Comparison of ENCODE assay signal across 10 cellular contexts in genomic region chr21:46455575-46456385, GRCh38. TPM values are rescaled to one million over a fixed set of nuclear protein-coding genes. Genes with fewer than 3 reads are reported as not detected.
A peak's percentile ranks its signal among the peaks of the same experiment; 100 is the strongest.
DNase-seq lines count a peak whose midpoint lies in the region; ATAC-seq and TF ChIP-seq lines count a peak whose summit lies in the region.
"Had no signal": no experiment of that assay in that cellular context is flagged by ENCODE, and none has a peak within 500 bp of the region (broad histone marks: within the 10 kb centered on the region; RNA-seq: fewer than 3 reads in every experiment).

No MANE protein-coding gene starts in this region.

- peak overlapping the region; percentile 19 to 55 (median 46) for H3K9ac ChIP-seq in skeletal muscle tissue (ENCODE audit: low read depth in 1 of 3, low read length in 3 of 3)

- no peaks in the 10 kb centered on the region for H3K27me3 Mint-ChIP-seq in activated naive CD8-positive, alpha-beta T cell
- H3K27me3 Mint-ChIP-seq in stimulated activated naive B cell treated with anti-CD40 and anti-IgM and Interleukin-4, amounts not matched to agents 10 μg/mL and 1 μg/mL and 100 μg/mL, for 72 hours = no peaks in the 10 kb centered on the region

- intact Hi-C loops in head of caudate nucleus (cut with DNase I) = no loop called here
- intact Hi-C loops in mucosa of descending colon (cut with DNase I, micrococcal nuclease) = no loop called here

- H3K4me1 ChIP-seq in skeletal muscle tissue (ENCODE audit: control insufficient read depth in 3 of 3, insufficient read depth in 3 of 3, low read length in 3 of 3) = peaks cover 51 to 57% (median 55%) of the 10 kb centered on the region in 3 donors
- H3K4me1 ChIP-seq in mucosa of descending colon (ENCODE audit: low read depth) = peaks cover 37% of the 10 kb centered on the region

- H3K36me3 ChIP-seq in skeletal muscle tissue (ENCODE audit: control insufficient read depth in 3 of 3, insufficient read depth in 3 of 3, low read length in 3 of 3) = peaks cover 0 to 5% (median 0%) of the 10 kb centered on the region in 3 donors
- peaks cover 3% of the 10 kb centered on the region for H3K36me3 ChIP-seq in mucosa of descending colon (ENCODE audit: low read depth)

- no peaks in the 10 kb centered on the region for H3K9me3 Mint-ChIP-seq in activated naive CD8-positive, alpha-beta T cell (ENCODE audit: low read depth)
- no peaks in the 10 kb centered on the region for H3K9me3 Mint-ChIP-seq in stimulated activated naive B cell treated with anti-CD40 and anti-IgM and Interleukin-4, amounts not matched to agents 10 μg/mL and 1 μg/mL and 100 μg/mL, for 72 hours

- peaks cover 39% of the 10 kb centered on the region for H3K4me1 Mint-ChIP-seq in activated naive CD8-positive, alpha-beta T cell (ENCODE audit: low read depth)
- H3K4me1 Mint-ChIP-seq in stimulated activated naive B cell treated with anti-CD40 and anti-IgM and Interleukin-4, amounts not matched to agents 10 μg/mL and 1 μg/mL and 100 μg/mL, for 72 hours = peaks cover 8 to 44% of the 10 kb centered on the region in 2 donors

- ATAC-seq in stimulated activated naive B cell treated with anti-CD40 and anti-IgM and Interleukin-4, amounts not matched to agents 10 μg/mL and 1 μg/mL and 100 μg/mL, for 72 hours (replicated peaks) = no peak
- ATAC-seq in mucosa of descending colon = no peak

- H3K4me3 ChIP-seq in skeletal muscle tissue (ENCODE audit: low read length in 3 of 3) (peak overlapping the region; percentile 7 to 46 (median 11)), mucosa of descending colon (no peak overlapping the region)

- peak overlapping the region; percentile 54 for H3K27ac ChIP-seq in skeletal muscle tissue (ENCODE audit: low read depth, low read length)

- H3K27ac Mint-ChIP-seq in activated naive CD8-positive, alpha-beta T cell = peak overlapping the region; percentile 8
- H3K27ac Mint-ChIP-seq in stimulated activated naive B cell treated with anti-CD40 and anti-IgM and Interleukin-4, amounts not matched to agents 10 μg/mL and 1 μg/mL and 100 μg/mL, for 72 hours = no peak overlapping the region

- H3K36me3 Mint-ChIP-seq in activated naive CD8-positive, alpha-beta T cell = peaks cover 5% of the 10 kb centered on the region
- H3K36me3 Mint-ChIP-seq in stimulated activated naive B cell treated with anti-CD40 and anti-IgM and Interleukin-4, amounts not matched to agents 10 μg/mL and 1 μg/mL and 100 μg/mL, for 72 hours = peaks cover 10 to 11% of the 10 kb centered on the region in 2 donors

- peak overlapping the region; percentile 93 for H3K4me3 Mint-ChIP-seq in activated naive CD8-positive, alpha-beta T cell
- H3K4me3 Mint-ChIP-seq in stimulated activated naive B cell treated with anti-CD40 and anti-IgM and Interleukin-4, amounts not matched to agents 10 μg/mL and 1 μg/mL and 100 μg/mL, for 72 hours = no peak overlapping the region

- TF ChIP-seq CTCF in mucosa of descending colon (IDR thresholded peaks at IDR 0.05) = no peak

- no peaks in the 10 kb centered on the region for H3K27me3 ChIP-seq in skeletal muscle tissue (ENCODE audit: control insufficient read depth in 3 of 3, insufficient read depth in 3 of 3, low read length in 3 of 3)

- no peaks in the 10 kb centered on the region for H3K9me3 ChIP-seq in skeletal muscle tissue (ENCODE audit: control insufficient read depth in 3 of 3, low read length in 3 of 3)
- no peaks in the 10 kb centered on the region for H3K9me3 ChIP-seq in mucosa of descending colon

- DNase-seq in HT1080 (ENCODE audit: low read depth) (peak; percentile 95), head of caudate nucleus (peak in 36 of 42 donors; percentile 38 to 90 (median 70)), mucosa of descending colon (no peak)
- DNase-seq in stimulated activated naive B cell treated with anti-CD40 and anti-IgM and Interleukin-4, amounts not matched to agents 10 μg/mL and 1 μg/mL and 100 μg/mL, for 72 hours = no peak
- DNase-seq in stimulated activated CD4-positive, alpha-beta T cell treated with anti-CD3 and anti-CD28 coated beads, Interleukin-4, amount 100 ng/mL, for 1 hour = no peak
- no peak for DNase-seq in activated CD4-positive, alpha-beta T cell treated with anti-CD3 and anti-CD28 coated beads for 1 hour
- DNase-seq: cortex of kidney, small intestine had no signal

RNA-seq across cellular contexts. Expression of gene DIP2A, which starts 2.9 kb away (rescaled TPM):
- total RNA-seq in HT1080 (2014; rRNA removed; shearing (Covaris generic)) = 16.7 and 17.7 TPM in 2 replicates
- 12.6 and 13.9 TPM in 2 replicates for polyA plus RNA-seq in HT1080 (2015; cell fraction: cytosol; rRNA removed)
- polyA plus RNA-seq in HT1080 (2015; cell fraction: nucleus; rRNA removed) = 58.8 and 64.1 TPM in 2 replicates
- total RNA-seq in skeletal muscle tissue (23.5 TPM), mucosa of descending colon (10 to 100 TPM; 43.8 to 56.7 (median 49.3) TPM)

Comparison
In these comparisons a context has a peak if more than half of its experiments do, and no peak if none do; other contexts are left out.
1. DNase-seq: peak in HT1080 (single experiment) and head of caudate nucleus (36 of 42); none in stimulated activated naive B cell treated with anti-CD40 and anti-IgM and Interleukin-4, amounts not matched to agents 10 μg/mL and 1 μg/mL and 100 μg/mL, for 72 hours (single experiment), mucosa of descending colon (0 of 3), stimulated activated CD4-positive, alpha-beta T cell treated with anti-CD3 and anti-CD28 coated beads, Interleukin-4, amount 100 ng/mL, for 1 hour (single experiment) and activated CD4-positive, alpha-beta T cell treated with anti-CD3 and anti-CD28 coated beads for 1 hour (single experiment).